Comparison of ENCODE assay signal across 7 cellular contexts in genomic region chr7:146248744-146249143, GRCh38.
A peak's percentile ranks its signal among the peaks of the same experiment; 100 is the strongest.
DNase-seq lines count a peak whose midpoint lies in the region; ATAC-seq and TF ChIP-seq lines count a peak whose summit lies in the region.
"Not testable (repeated sequence)": the region's sequence is repeated elsewhere in the genome, so short reads cannot be mapped to it uniquely, and the experiment has no call there.

No MANE protein-coding gene starts in this region.

- H3K4me3 Mint-ChIP-seq in WTC11 (peak overlapping the region; percentile 93), endodermal cell (peak overlapping the region; percentile 95), nephron (peak overlapping the region; percentile 58 to 77 (median 60)), progenitor cell of endocrine pancreas (ENCODE audit: low read depth) (peak overlapping the region; percentile 61)

- peaks cover 51% of the 10 kb centered on the region for H3K4me1 Mint-ChIP-seq in WTC11
- H3K4me1 Mint-ChIP-seq in endodermal cell, result peaks cover 42% of the 10 kb centered on the region
- not testable (repeated sequence) for H3K4me1 Mint-ChIP-seq in nephron
- H3K4me1 Mint-ChIP-seq in progenitor cell of endocrine pancreas (ENCODE audit: low read depth), result peaks cover 16% of the 10 kb centered on the region

- peak overlapping the region; percentile 81 for H3K27ac ChIP-seq in HUES48 (ENCODE audit: low read depth, low read length)
- not testable (repeated sequence) for H3K27ac ChIP-seq in endodermal cell (ENCODE audit: low read depth, low read length); iPS-20b (ENCODE audit: low read length)

- POLR2A ChIA-PET in WTC11 (lab: Charles Lee), result not testable (repeated sequence)

- CTCF ChIA-PET in WTC11 (lab: Charles Lee), result not testable (repeated sequence)

- not testable (repeated sequence) for ATAC-seq in WTC11

- H3K4me1 ChIP-seq in HUES48 (ENCODE audit: control insufficient read depth, insufficient read depth, low read length) (peaks cover 31% of the 10 kb centered on the region), endodermal cell (ENCODE audit: control insufficient read depth, insufficient read depth, low read length) (peaks cover 12% of the 10 kb centered on the region), iPS-20b (ENCODE audit: insufficient read depth, low read length) (peaks cover 22% of the 10 kb centered on the region)

- H3K9me3 Mint-ChIP-seq in WTC11; endodermal cell; nephron; progenitor cell of endocrine pancreas (ENCODE audit: low read depth): not testable (repeated sequence)

- not testable (repeated sequence) for H3K27me3 Mint-ChIP-seq in WTC11 (ENCODE audit: low read depth); endodermal cell (ENCODE audit: insufficient read depth)
- H3K27me3 Mint-ChIP-seq in nephron (ENCODE audit: low read depth) (peaks cover 26% of the 10 kb centered on the region), progenitor cell of endocrine pancreas (peaks cover 47% of the 10 kb centered on the region)

- not testable (repeated sequence) for H3K27me3 ChIP-seq in HUES48 (ENCODE audit: control insufficient read depth, insufficient read depth, low read length); endodermal cell (ENCODE audit: control insufficient read depth, insufficient read depth, low read length, poor library complexity, severe bottlenecking); iPS-20b (ENCODE audit: insufficient read depth, low read length)

- H3K9ac ChIP-seq in HUES48 (ENCODE audit: low read depth, low read length) (peak overlapping the region; percentile 72), endodermal cell (ENCODE audit: extremely low read depth, low read length, poor library complexity, severe bottlenecking) (peak overlapping the region; percentile 95), iPS-20b (ENCODE audit: low read depth, low read length) (peak overlapping the region; percentile 91)

- H3K4me3 ChIP-seq in HUES48 (ENCODE audit: low read depth, low read length), result peak overlapping the region; percentile 73
- H3K4me3 ChIP-seq in endodermal cell (ENCODE audit: low read length), result peak overlapping the region; percentile 97
- H3K4me3 ChIP-seq in iPS-20b (ENCODE audit: low read length), result peak overlapping the region; percentile 94

- DNase-seq in WTC11 (ENCODE audit: low spot score) (peak; percentile 67), endodermal cell (peak; percentile 92), iPS DF 4.7 (ENCODE audit: extremely low read depth, low spot score) (peak; percentile 53)
- DNase-seq in progenitor cell of endocrine pancreas (ENCODE audit: low spot score, unreplicated experiment), result not testable (repeated sequence)

- not testable (repeated sequence) for H3K36me3 ChIP-seq in HUES48 (ENCODE audit: control insufficient read depth, insufficient read depth, low read length); endodermal cell (ENCODE audit: control insufficient read depth, insufficient read depth, low read length); iPS-20b (ENCODE audit: insufficient read depth, low read depth, low read length)

- 1 to 14% methylated on average over 1 to 7 of the region's 7 CpGs for WGBS in endodermal cell (ENCODE audit: insufficient coverage in 1 of 2, insufficient read length in 1 of 2), 2 experiments

- not testable (repeated sequence) for TF ChIP-seq CTCF in WTC11 (IDR thresholded peaks at IDR 0.05); nephron (IDR thresholded peaks at IDR 0.05; ENCODE audit: unreplicated experiment in 3 of 3); progenitor cell of endocrine pancreas (IDR thresholded peaks at IDR 0.05; ENCODE audit: unreplicated experiment)
- peak; percentile 41 for TF ChIP-seq CTCF in endodermal cell (conservative IDR thresholded peaks at IDR 0.05)

- not testable (repeated sequence) for H3K9me3 ChIP-seq in HUES48 (ENCODE audit: control insufficient read depth, insufficient read depth, low read length); endodermal cell (ENCODE audit: control insufficient read depth, low read length); iPS-20b (ENCODE audit: insufficient read depth, low read depth, low read length)

- peaks cover 46% of the 10 kb centered on the region for H3K36me3 Mint-ChIP-seq in WTC11
- peaks cover 22% of the 10 kb centered on the region for H3K36me3 Mint-ChIP-seq in endodermal cell (ENCODE audit: low read depth)
- H3K36me3 Mint-ChIP-seq in nephron (ENCODE audit: low read depth); progenitor cell of endocrine pancreas (ENCODE audit: insufficient read depth): not testable (repeated sequence)

- peak overlapping the region; percentile 99 for H3K27ac Mint-ChIP-seq in WTC11
- H3K27ac Mint-ChIP-seq in endodermal cell, result peak overlapping the region; percentile 98
- not testable (repeated sequence) for H3K27ac Mint-ChIP-seq in nephron
- peak overlapping the region; percentile 22 for H3K27ac Mint-ChIP-seq in progenitor cell of endocrine pancreas
